Comparison of ENCODE assay signal across 1 cellular context in the genomic region with DNA sequence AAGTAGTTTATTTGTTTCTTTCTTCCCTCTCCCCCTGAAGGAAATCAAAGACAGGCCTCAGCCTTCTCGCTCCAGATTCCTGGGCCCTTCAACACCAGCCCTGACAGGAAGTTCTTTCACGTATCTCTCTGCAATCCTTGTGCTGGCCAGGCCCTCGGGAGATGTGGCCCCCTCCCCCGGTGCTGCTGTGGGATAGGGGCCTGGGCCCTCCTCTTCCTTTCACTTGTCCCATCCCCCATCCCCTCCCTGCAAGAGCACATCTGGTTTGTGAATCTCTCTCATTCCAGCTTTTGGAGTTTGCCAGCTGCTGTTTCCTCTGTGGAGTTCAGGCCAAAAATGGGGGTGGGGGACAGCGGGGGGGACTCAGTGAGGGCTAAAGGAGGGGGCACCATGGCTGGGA.
TF ChIP-seq lines count a peak whose summit lies in the region.

No MANE protein-coding gene starts in this region.

TF ChIP-seq in GM23338, 12 proteins besides CTCF, POLR2A, EP300 and RAD21 (continued from another document):
- TF ChIP-seq, protein P1, sequence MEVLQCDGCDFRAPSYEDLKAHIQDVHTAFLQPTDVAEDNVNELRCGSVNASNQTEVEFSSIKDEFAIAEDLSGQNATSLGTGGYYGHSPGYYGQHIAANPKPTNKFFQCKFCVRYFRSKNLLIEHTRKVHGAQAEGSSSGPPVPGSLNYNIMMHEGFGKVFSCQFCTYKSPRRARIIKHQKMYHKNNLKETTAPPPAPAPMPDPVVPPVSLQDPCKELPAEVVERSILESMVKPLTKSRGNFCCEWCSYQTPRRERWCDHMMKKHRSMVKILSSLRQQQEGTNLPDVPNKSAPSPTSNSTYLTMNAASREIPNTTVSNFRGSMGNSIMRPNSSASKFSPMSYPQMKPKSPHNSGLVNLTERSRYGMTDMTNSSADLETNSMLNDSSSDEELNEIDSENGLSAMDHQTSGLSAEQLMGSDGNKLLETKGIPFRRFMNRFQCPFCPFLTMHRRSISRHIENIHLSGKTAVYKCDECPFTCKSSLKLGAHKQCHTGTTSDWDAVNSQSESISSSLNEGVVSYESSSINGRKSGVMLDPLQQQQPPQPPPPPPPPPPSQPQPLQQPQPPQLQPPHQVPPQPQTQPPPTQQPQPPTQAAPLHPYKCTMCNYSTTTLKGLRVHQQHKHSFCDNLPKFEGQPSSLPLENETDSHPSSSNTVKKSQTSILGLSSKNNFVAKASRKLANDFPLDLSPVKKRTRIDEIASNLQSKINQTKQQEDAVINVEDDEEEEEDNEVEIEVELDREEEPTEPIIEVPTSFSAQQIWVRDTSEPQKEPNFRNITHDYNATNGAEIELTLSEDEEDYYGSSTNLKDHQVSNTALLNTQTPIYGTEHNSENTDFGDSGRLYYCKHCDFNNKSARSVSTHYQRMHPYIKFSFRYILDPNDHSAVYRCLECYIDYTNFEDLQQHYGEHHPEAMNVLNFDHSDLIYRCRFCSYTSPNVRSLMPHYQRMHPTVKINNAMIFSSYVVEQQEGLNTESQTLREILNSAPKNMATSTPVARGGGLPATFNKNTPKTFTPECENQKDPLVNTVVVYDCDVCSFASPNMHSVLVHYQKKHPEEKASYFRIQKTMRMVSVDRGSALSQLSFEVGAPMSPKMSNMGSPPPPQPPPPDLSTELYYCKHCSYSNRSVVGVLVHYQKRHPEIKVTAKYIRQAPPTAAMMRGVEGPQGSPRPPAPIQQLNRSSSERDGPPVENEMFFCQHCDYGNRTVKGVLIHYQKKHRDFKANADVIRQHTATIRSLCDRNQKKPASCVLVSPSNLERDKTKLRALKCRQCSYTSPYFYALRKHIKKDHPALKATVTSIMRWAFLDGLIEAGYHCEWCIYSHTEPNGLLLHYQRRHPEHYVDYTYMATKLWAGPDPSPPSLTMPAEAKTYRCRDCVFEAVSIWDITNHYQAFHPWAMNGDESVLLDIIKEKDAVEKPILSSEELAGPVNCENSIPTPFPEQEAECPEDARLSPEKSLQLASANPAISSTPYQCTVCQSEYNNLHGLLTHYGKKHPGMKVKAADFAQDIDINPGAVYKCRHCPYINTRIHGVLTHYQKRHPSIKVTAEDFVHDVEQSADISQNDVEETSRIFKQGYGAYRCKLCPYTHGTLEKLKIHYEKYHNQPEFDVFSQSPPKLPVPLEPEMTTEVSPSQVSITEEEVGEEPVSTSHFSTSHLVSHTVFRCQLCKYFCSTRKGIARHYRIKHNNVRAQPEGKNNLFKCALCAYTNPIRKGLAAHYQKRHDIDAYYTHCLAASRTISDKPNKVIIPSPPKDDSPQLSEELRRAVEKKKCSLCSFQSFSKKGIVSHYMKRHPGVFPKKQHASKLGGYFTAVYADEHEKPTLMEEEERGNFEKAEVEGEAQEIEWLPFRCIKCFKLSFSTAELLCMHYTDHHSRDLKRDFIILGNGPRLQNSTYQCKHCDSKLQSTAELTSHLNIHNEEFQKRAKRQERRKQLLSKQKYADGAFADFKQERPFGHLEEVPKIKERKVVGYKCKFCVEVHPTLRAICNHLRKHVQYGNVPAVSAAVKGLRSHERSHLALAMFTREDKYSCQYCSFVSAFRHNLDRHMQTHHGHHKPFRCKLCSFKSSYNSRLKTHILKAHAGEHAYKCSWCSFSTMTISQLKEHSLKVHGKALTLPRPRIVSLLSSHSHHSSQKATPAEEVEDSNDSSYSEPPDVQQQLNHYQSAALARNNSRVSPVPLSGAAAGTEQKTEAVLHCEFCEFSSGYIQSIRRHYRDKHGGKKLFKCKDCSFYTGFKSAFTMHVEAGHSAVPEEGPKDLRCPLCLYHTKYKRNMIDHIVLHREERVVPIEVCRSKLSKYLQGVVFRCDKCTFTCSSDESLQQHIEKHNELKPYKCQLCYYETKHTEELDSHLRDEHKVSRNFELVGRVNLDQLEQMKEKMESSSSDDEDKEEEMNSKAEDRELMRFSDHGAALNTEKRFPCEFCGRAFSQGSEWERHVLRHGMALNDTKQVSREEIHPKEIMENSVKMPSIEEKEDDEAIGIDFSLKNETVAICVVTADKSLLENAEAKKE (CRISPR knock-in tag; IDR thresholded peaks at IDR 0.05): no peak
- TF ChIP-seq STAT1 (IDR thresholded peaks at IDR 0.05; ENCODE audit: unreplicated experiment): no peak
- TF ChIP-seq EZH2 (IDR thresholded peaks at IDR 0.05; ENCODE audit: low read depth, unreplicated experiment): no peak
- no peak for TF ChIP-seq POLR2AphosphoS5 (IDR thresholded peaks at IDR 0.05; ENCODE audit: low read depth)
- TF ChIP-seq, protein P2, sequence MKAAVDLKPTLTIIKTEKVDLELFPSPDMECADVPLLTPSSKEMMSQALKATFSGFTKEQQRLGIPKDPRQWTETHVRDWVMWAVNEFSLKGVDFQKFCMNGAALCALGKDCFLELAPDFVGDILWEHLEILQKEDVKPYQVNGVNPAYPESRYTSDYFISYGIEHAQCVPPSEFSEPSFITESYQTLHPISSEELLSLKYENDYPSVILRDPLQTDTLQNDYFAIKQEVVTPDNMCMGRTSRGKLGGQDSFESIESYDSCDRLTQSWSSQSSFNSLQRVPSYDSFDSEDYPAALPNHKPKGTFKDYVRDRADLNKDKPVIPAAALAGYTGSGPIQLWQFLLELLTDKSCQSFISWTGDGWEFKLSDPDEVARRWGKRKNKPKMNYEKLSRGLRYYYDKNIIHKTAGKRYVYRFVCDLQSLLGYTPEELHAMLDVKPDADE (IDR thresholded peaks at IDR 0.05): no peak
- TF ChIP-seq NANOG (IDR thresholded peaks at IDR 0.05; ENCODE audit: borderline replicate concordance): no peak
- TF ChIP-seq JUNB (IDR thresholded peaks at IDR 0.05; ENCODE audit: unreplicated experiment): no peak
- TF ChIP-seq EZH2phosphoT487 (IDR thresholded peaks at IDR 0.05; ENCODE audit: unreplicated experiment): no peak
- no peak for TF ChIP-seq CREB1 (CRISPR knock-in tag; IDR thresholded peaks at IDR 0.05; ENCODE audit: low read depth)
- TF ChIP-seq ZNF114 (CRISPR knock-in tag; IDR thresholded peaks at IDR 0.05): no peak
